In genomic region chr6:7058250-7058923, GRCh38 we compare ENCODE assay signal across 8 cellular contexts. TPM values are rescaled to one million over a fixed set of nuclear protein-coding genes. Genes with fewer than 3 reads are reported as not detected.
DNase-seq lines count a peak whose midpoint lies in the region; ATAC-seq and TF ChIP-seq lines count a peak whose summit lies in the region.

No MANE protein-coding gene starts in this region.

- no peak for DNase-seq in activated naive CD4-positive, alpha-beta T cell treated with anti-CD3 and anti-CD28 coated beads, Interleukin-2, amount 50 U/mL, for 72 hours (ENCODE audit: low spot score in 2 of 2)
- no peak for DNase-seq in activated naive CD4-positive, alpha-beta T cell treated with anti-CD3 and anti-CD28 coated beads, Interleukin-2, amount 50 U/mL, for 16 hours
- no peak for DNase-seq in left ventricle myocardium superior
- DNase-seq in NCI-H2171 treated with DMSO at 0.1 percent for 48 hours (lab: John Stamatoyannopoulos, UW), result no peak

- TF ChIP-seq POLR2A in GM18505 (IDR thresholded peaks at IDR 0.05; ENCODE audit: borderline replicate concordance, extremely low read depth, insufficient read depth, insufficient read length), result no peak

- peak overlapping the region; percentile 85 for H3K27ac ChIP-seq in urinary bladder (ENCODE audit: low read depth)

- intact Hi-C loops in left ventricle myocardium superior (cut with micrococcal nuclease), result no loop called here

- H3K36me3 Mint-ChIP-seq in activated naive CD4-positive, alpha-beta T cell treated with anti-CD3 and anti-CD28 coated beads, Interleukin-2, amount 50 U/mL, for 72 hours, result no peaks in the 10 kb centered on the region

- H3K4me1 ChIP-seq in urinary bladder (ENCODE audit: insufficient read depth), result peaks cover 2% of the 10 kb centered on the region

- H3K27ac Mint-ChIP-seq in activated naive CD4-positive, alpha-beta T cell treated with anti-CD3 and anti-CD28 coated beads, Interleukin-2, amount 50 U/mL, for 72 hours, result no peak overlapping the region

- no peaks in the 10 kb centered on the region for H3K9me3 Mint-ChIP-seq in activated naive CD4-positive, alpha-beta T cell treated with anti-CD3 and anti-CD28 coated beads, Interleukin-2, amount 50 U/mL, for 72 hours

- H3K4me3 ChIP-seq in urinary bladder (ENCODE audit: low read depth, low read length), result no peak overlapping the region

- peak; percentile 91 to 97 for ATAC-seq in activated naive CD4-positive, alpha-beta T cell treated with anti-CD3 and anti-CD28 coated beads, Interleukin-2, amount 50 U/mL, for 72 hours
- ATAC-seq in SK-N-SH treated with all-trans-retinoic acid at 6 μM for 48 hours, result peak; percentile 91
- ATAC-seq in left ventricle myocardium superior, result peak; percentile 80
- no peak for ATAC-seq in GM18505 (IDR thresholded peaks at IDR 0.05; ENCODE audit: unreplicated experiment)
- no peak for ATAC-seq in GM18861 (IDR thresholded peaks at IDR 0.05; ENCODE audit: unreplicated experiment)

- H3K36me3 ChIP-seq in urinary bladder (ENCODE audit: insufficient read depth), result no peaks in the 10 kb centered on the region

- 80% methylated on average over 4 of the region's 4 CpGs for WGBS in urinary bladder

TF ChIP-seq in SK-N-SH treated with all-trans-retinoic acid at 6 μM for 48 hours, 23 proteins besides CTCF, POLR2A, EP300 and RAD21:
- TF ChIP-seq OSR1 (CRISPR knock-in tag; IDR thresholded peaks at IDR 0.05) (no peak), SNAI2 (CRISPR knock-in tag; IDR thresholded peaks at IDR 0.05) (no peak), ZFP3 (CRISPR knock-in tag; IDR thresholded peaks at IDR 0.05) (no peak), GLIS3 (CRISPR knock-in tag; IDR thresholded peaks at IDR 0.05) (no peak), POU6F1 (CRISPR knock-in tag; IDR thresholded peaks at IDR 0.05; ENCODE audit: borderline replicate concordance, low read depth) (no peak), ISL1 (CRISPR knock-in tag; IDR thresholded peaks at IDR 0.05) (no peak), ESRRG (CRISPR knock-in tag; IDR thresholded peaks at IDR 0.05) (no peak), BACH2 (CRISPR knock-in tag; IDR thresholded peaks at IDR 0.05; ENCODE audit: borderline replicate concordance) (no peak), TOX (CRISPR knock-in tag; IDR thresholded peaks at IDR 0.05; ENCODE audit: borderline replicate concordance) (no peak), CREB5 (CRISPR knock-in tag; IDR thresholded peaks at IDR 0.05; ENCODE audit: low read depth) (no peak), ZFP30 (CRISPR knock-in tag; IDR thresholded peaks at IDR 0.05) (no peak), CSRNP3 (CRISPR knock-in tag; IDR thresholded peaks at IDR 0.05) (no peak), ZC3H10 (CRISPR knock-in tag; IDR thresholded peaks at IDR 0.05) (no peak), TCF4 (CRISPR knock-in tag; IDR thresholded peaks at IDR 0.05; ENCODE audit: borderline replicate concordance) (no peak), ZNF70 (CRISPR knock-in tag; IDR thresholded peaks at IDR 0.05) (no peak), RARB (CRISPR knock-in tag; IDR thresholded peaks at IDR 0.05) (no peak), ARNTL (CRISPR knock-in tag; IDR thresholded peaks at IDR 0.05; ENCODE audit: borderline replicate concordance, low read depth) (no peak), ZNF565 (CRISPR knock-in tag; conservative IDR thresholded peaks at IDR 0.05; ENCODE audit: low read depth) (no peak), ZNF8 (CRISPR knock-in tag; IDR thresholded peaks at IDR 0.05) (no peak), CSDC2 (CRISPR knock-in tag; IDR thresholded peaks at IDR 0.05) (no peak)

RNA-seq across cellular contexts. Expression of gene RREB1, which starts 49.4 kb away (rescaled TPM):
- 10 to 100 TPM; 15.0 to 22.4 TPM for total RNA-seq in activated naive CD4-positive, alpha-beta T cell treated with anti-CD3 and anti-CD28 coated beads, Interleukin-2, amount 50 U/mL, for 72 hours
- total RNA-seq in left ventricle myocardium superior (36.2 TPM), urinary bladder (25.9 TPM)
- polyA plus RNA-seq in urinary bladder, result 10.8 TPM

Comparison
In these comparisons a context has a peak if more than half of its experiments do, and no peak if none do; other contexts are left out.
1. ATAC-seq: peak in activated naive CD4-positive, alpha-beta T cell treated with anti-CD3 and anti-CD28 coated beads, Interleukin-2, amount 50 U/mL, for 72 hours (2 of 2), SK-N-SH treated with all-trans-retinoic acid at 6 μM for 48 hours (single experiment) and left ventricle myocardium superior (single experiment); none in GM18505 (single experiment) and GM18861 (single experiment).